In genomic region chr3:120192579-120192978, GRCh38 we compare ENCODE assay signal across 24 cellular contexts.
"Had no signal": no experiment of that assay in that cellular context is flagged by ENCODE, and none has a peak within 500 bp of the region (broad histone marks: within the 10 kb centered on the region; RNA-seq: fewer than 3 reads in every experiment).

No MANE protein-coding gene starts in this region.

- H3K27me3 ChIP-seq: dorsolateral prefrontal cortex, esophagus muscularis mucosa, heart right ventricle, left lung, neural progenitor cell, testis, tibial nerve, upper lobe of left lung had no signal

- H3K9me3 ChIP-seq: esophagus muscularis mucosa, heart right ventricle, left lung, mucosa of descending colon, testis, tibial nerve, upper lobe of left lung had no signal

- H3K36me3 ChIP-seq: esophagus muscularis mucosa, heart right ventricle, left lung, neural progenitor cell, tibial nerve, upper lobe of left lung had no signal

- H3K9ac ChIP-seq: neural progenitor cell, parathyroid adenoma had no signal

- H3K4me3 ChIP-seq: dorsolateral prefrontal cortex, esophagus muscularis mucosa, heart right ventricle, left lung, mucosa of descending colon, neural progenitor cell, testis, tibial nerve, upper lobe of left lung had no signal

- H3K4me1 ChIP-seq: esophagus muscularis mucosa, heart right ventricle, left lung, neural progenitor cell, parathyroid adenoma, testis, tibial nerve, upper lobe of left lung had no signal

- ATAC-seq: heart right ventricle; left cardiac atrium; left lung; mucosa of descending colon; naive thymus-derived CD4-positive, alpha-beta T cell; sciatic nerve had no signal

- DNase-seq: cortex of kidney; dorsolateral prefrontal cortex; effector CD4-positive, alpha-beta T cell; endodermal cell; foreskin melanocyte; glutamatergic neuron; heart right ventricle; hippocampal formation; left cardiac atrium; left lung; mesenchymal stem cell; mucosa of descending colon; naive thymus-derived CD4-positive, alpha-beta T cell; stimulated activated CD4-positive, alpha-beta T cell treated with anti-CD3 and anti-CD28 coated beads, Interleukin-2, amount 100 ng/mL, for 48 hours; stimulated activated naive CD4-positive, alpha-beta T cell treated with Interleukin-2 at 50 U/mL for 16 hours; substantia nigra; testis; upper lobe of left lung had no signal

- H3K79me2 ChIP-seq: parathyroid adenoma had no signal

- H3K4me2 ChIP-seq: neural progenitor cell had no signal

- H2AFZ ChIP-seq: neural progenitor cell, parathyroid adenoma had no signal

- H3K27ac ChIP-seq: dorsolateral prefrontal cortex, epithelial cell of prostate, esophagus muscularis mucosa, heart right ventricle, left lung, neural progenitor cell, parathyroid adenoma, testis, tibial nerve, upper lobe of left lung had no signal
